Comparison of ENCODE assay signal across 8 cellular contexts in genomic region chr10:124742418-124743187, GRCh38. TPM values are rescaled to one million over a fixed set of nuclear protein-coding genes. Genes with fewer than 3 reads are reported as not detected.
DNase-seq lines count a peak whose midpoint lies in the region; ATAC-seq and TF ChIP-seq lines count a peak whose summit lies in the region.

No MANE protein-coding gene starts in this region.

- H3K79me2 ChIP-seq in GM23338 (replicated peaks; ENCODE audit: insufficient read depth): peaks cover 15% of the 10 kb centered on the region

- H3K4me1 ChIP-seq in BLaER1 (peaks cover 61% of the 10 kb centered on the region), GM23338 (ENCODE audit: insufficient read depth) (peaks cover 53% of the 10 kb centered on the region), duodenal mucosa (ENCODE audit: control insufficient read depth in 1 of 2, insufficient read depth in 2 of 2, low read length in 2 of 2) (peaks cover 69 to 75% of the 10 kb centered on the region in 2 donors)

- H3K9me3 Mint-ChIP-seq in GM23338: no peaks in the 10 kb centered on the region
- H3K9me3 Mint-ChIP-seq in mesothelial cell of epicardium: no peaks in the 10 kb centered on the region

- H3K27me3 Mint-ChIP-seq in GM23338 (ENCODE audit: insufficient read depth, low read depth, poor library complexity) (peaks cover 35% of the 10 kb centered on the region), mesothelial cell of epicardium (ENCODE audit: low read depth) (no peaks in the 10 kb centered on the region)

- TF ChIP-seq CTCF in GM23338 (conservative IDR thresholded peaks at IDR 0.05; ENCODE audit: low read depth in 2 of 2) (peak; percentile 26 to 38; a peak in 3 of 4 replicates), mesothelial cell of epicardium (IDR thresholded peaks at IDR 0.05; ENCODE audit: unreplicated experiment) (no peak)

- H3K27ac Mint-ChIP-seq in GM23338 (no peak overlapping the region), mesothelial cell of epicardium (peak overlapping the region; percentile 88)

- H3K9ac ChIP-seq in BLaER1 (peak overlapping the region; percentile 96), duodenal mucosa (ENCODE audit: low read depth in 1 of 2, low read length in 2 of 2) (peak overlapping the region; percentile 64 to 71)

- H3K27me3 ChIP-seq in BLaER1: no peaks in the 10 kb centered on the region
- peaks cover 29% of the 10 kb centered on the region for H3K27me3 ChIP-seq in GM23338 (ENCODE audit: insufficient read depth)
- H3K27me3 ChIP-seq in duodenal mucosa (ENCODE audit: control insufficient read depth in 1 of 2, insufficient read depth in 2 of 2, low read length in 2 of 2): no peaks in the 10 kb centered on the region

- H3K4me3 ChIP-seq in BLaER1: peak overlapping the region; percentile 96
- H3K4me3 ChIP-seq in GM23338: peak overlapping the region; percentile 74
- peak overlapping the region; percentile 74 to 93 for H3K4me3 ChIP-seq in duodenal mucosa (ENCODE audit: low read depth in 1 of 2, low read length in 2 of 2)

- H3K9me3 ChIP-seq in BLaER1 (no peaks in the 10 kb centered on the region), duodenal mucosa (ENCODE audit: control insufficient read depth in 1 of 2, low read length in 2 of 2) (no peaks in the 10 kb centered on the region)

- H3K36me3 Mint-ChIP-seq in GM23338 (ENCODE audit: low read depth) (no peaks in the 10 kb centered on the region), mesothelial cell of epicardium (no peaks in the 10 kb centered on the region)

- H3K27ac ChIP-seq in BLaER1 (peak overlapping the region; percentile 93), GM23338 (ENCODE audit: low read depth) (no peak overlapping the region), duodenal mucosa (ENCODE audit: low read depth, low read length) (peak overlapping the region; percentile 48)

- H3K4me1 Mint-ChIP-seq in GM23338: peaks cover 60% of the 10 kb centered on the region
- H3K4me1 Mint-ChIP-seq in mesothelial cell of epicardium: peaks cover 75% of the 10 kb centered on the region

- H4K20me1 ChIP-seq in BLaER1 (peaks cover 50% of the 10 kb centered on the region), GM23338 (replicated peaks; ENCODE audit: insufficient read depth) (peaks cover 10% of the 10 kb centered on the region)

- no peaks in the 10 kb centered on the region for H3K9me2 ChIP-seq in GM23338 (ENCODE audit: insufficient read depth)

- ATAC-seq in GM23338 (peak; percentile 14), HG03565 (IDR thresholded peaks at IDR 0.05; ENCODE audit: unreplicated experiment) (no peak), HG02623 (IDR thresholded peaks at IDR 0.05; ENCODE audit: unreplicated experiment) (no peak)

- DNase-seq in GM23338 (ENCODE audit: low spot score) (peak; percentile 69), RPMI7951 (ENCODE audit: low read depth) (peak; percentile 26), mesothelial cell of epicardium (ENCODE audit: low spot score in 2 of 2, unreplicated experiment in 2 of 2) (no peak), COR-L47 (lab: John Stamatoyannopoulos, UW) (no peak)

- H3K4me2 ChIP-seq in BLaER1 (peak overlapping the region; percentile 92), GM23338 (peak overlapping the region; percentile 92)

- 0 out of 2 replicates have a peak, but pooled peaks cover 3% of the 10 kb centered on the region for H3F3A ChIP-seq in GM23338 (replicated peaks; ENCODE audit: low read depth)

- H3K36me3 ChIP-seq in BLaER1: no peaks in the 10 kb centered on the region
- no peaks in the 10 kb centered on the region for H3K36me3 ChIP-seq in GM23338 (ENCODE audit: insufficient read depth)
- H3K36me3 ChIP-seq in duodenal mucosa (ENCODE audit: control insufficient read depth in 1 of 2, insufficient read depth in 2 of 2, low read length in 2 of 2): no peaks in the 10 kb centered on the region

- H3K4me3 Mint-ChIP-seq in GM23338 (peak overlapping the region; percentile 94), mesothelial cell of epicardium (peak overlapping the region; percentile 99)

- H2AFZ ChIP-seq in GM23338: no peak overlapping the region

TF ChIP-seq in GM23338, 12 proteins besides CTCF, POLR2A, EP300 and RAD21 (continues in another document):
- TF ChIP-seq STAT1 (IDR thresholded peaks at IDR 0.05; ENCODE audit: unreplicated experiment) (no peak), EZH2 (IDR thresholded peaks at IDR 0.05; ENCODE audit: low read depth, unreplicated experiment) (no peak), ETS1 (IDR thresholded peaks at IDR 0.05) (no peak), ZNF114 (CRISPR knock-in tag; IDR thresholded peaks at IDR 0.05) (no peak), ZNF462 (CRISPR knock-in tag; IDR thresholded peaks at IDR 0.05) (no peak), POLR2AphosphoS5 (IDR thresholded peaks at IDR 0.05; ENCODE audit: low read depth) (no peak)

RNA-seq across cellular contexts. Expression of gene FAM53B, which starts 1.6 kb away (rescaled TPM):
- total RNA-seq in GM23338 (2014; rRNA removed; shearing (Covaris generic)): 14.5 and 20.3 TPM in 2 replicates
- 3.0 and 3.5 TPM in 2 replicates for polyA plus RNA-seq in GM23338 (2016; fragmentation: Nextera tagmentation; extraction: Ambion mirVana)
- total RNA-seq in RPMI7951 (2014; rRNA removed; shearing (Covaris generic)): 6.7 and 7.3 TPM in 2 replicates
- 40.7 to 43.0 TPM (median 42.0 TPM) in 3 replicates for total RNA-seq in mesothelial cell of epicardium

RNA-seq across cellular contexts. Expression of gene EEF1AKMT2, which starts 49.1 kb away (rescaled TPM):
- 29.7 and 38.0 TPM in 2 replicates for total RNA-seq in GM23338 (2014; rRNA removed; shearing (Covaris generic))
- polyA plus RNA-seq in GM23338 (2016; fragmentation: Nextera tagmentation; extraction: Ambion mirVana): 29.4 and 35.0 TPM in 2 replicates
- total RNA-seq in RPMI7951 (2014; rRNA removed; shearing (Covaris generic)): 24.1 and 31.1 TPM in 2 replicates
- total RNA-seq in mesothelial cell of epicardium: 20.9 to 24.2 TPM (median 23.0 TPM) in 3 replicates

RNA-seq across cellular contexts. Expression of gene ABRAXAS2, which starts 59.0 kb away (rescaled TPM):
- 15.5 and 15.6 TPM in 2 replicates for total RNA-seq in GM23338 (2014; rRNA removed; shearing (Covaris generic))
- 10.9 and 12.1 TPM in 2 replicates for polyA plus RNA-seq in GM23338 (2016; fragmentation: Nextera tagmentation; extraction: Ambion mirVana)
- total RNA-seq in RPMI7951 (2014; rRNA removed; shearing (Covaris generic)): 11.2 and 13.3 TPM in 2 replicates
- total RNA-seq in mesothelial cell of epicardium: 13.7 to 14.8 TPM (median 14.1 TPM) in 3 replicates

Comparison
In these comparisons a context has a peak if more than half of its experiments do, and no peak if none do; other contexts are left out.
1. DNase-seq: peak in GM23338 (single experiment) and RPMI7951 (single experiment); none in mesothelial cell of epicardium (0 of 2) and COR-L47 (single experiment).
2. Peak in every context shown above with its lines, with median percentiles within 50 percentile points of each other: H3K4me3 ChIP-seq.